8 cellular contexts compared by ENCODE assay signal in the genomic region with DNA sequence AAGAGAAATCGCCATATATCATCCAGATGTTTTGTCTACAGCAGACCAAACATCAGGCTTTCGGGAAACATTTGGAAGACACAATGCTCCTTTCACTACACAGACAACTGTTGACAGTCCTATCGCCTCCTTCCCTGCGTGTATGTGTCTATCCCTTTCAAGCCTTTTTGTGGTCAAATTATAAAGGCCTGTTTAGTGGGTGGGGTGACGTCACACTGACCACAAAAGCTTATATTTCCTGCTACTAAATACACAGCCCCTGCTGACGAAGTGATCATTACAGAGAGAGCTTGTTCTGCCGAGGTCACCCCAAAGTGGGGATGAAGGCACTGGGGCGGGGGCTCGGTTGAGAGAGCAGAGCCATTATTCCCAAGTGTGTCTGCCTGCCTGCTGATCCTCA.
DNase-seq lines count a peak whose midpoint lies in the region; ATAC-seq and TF ChIP-seq lines count a peak whose summit lies in the region.

No MANE protein-coding gene starts in this region.

- H3K36me3 Mint-ChIP-seq in activated naive CD8-positive, alpha-beta T cell treated with anti-CD3 and anti-CD28 coated beads, Interleukin-2, amount 50 U/mL, for 24 hours (ENCODE audit: low read depth) = no peaks in the 10 kb centered on the region
- H3K36me3 Mint-ChIP-seq in type B pancreatic cell = no peaks in the 10 kb centered on the region

- peak overlapping the region; percentile 77 for H3K27ac Mint-ChIP-seq in activated naive CD8-positive, alpha-beta T cell treated with anti-CD3 and anti-CD28 coated beads, Interleukin-2, amount 50 U/mL, for 24 hours
- no peak overlapping the region for H3K27ac Mint-ChIP-seq in type B pancreatic cell

- H3K4me3 Mint-ChIP-seq in activated naive CD8-positive, alpha-beta T cell treated with anti-CD3 and anti-CD28 coated beads, Interleukin-2, amount 50 U/mL, for 24 hours = no peak overlapping the region
- no peak overlapping the region for H3K4me3 Mint-ChIP-seq in type B pancreatic cell

- peaks cover 20% of the 10 kb centered on the region for H3K27me3 Mint-ChIP-seq in activated naive CD8-positive, alpha-beta T cell treated with anti-CD3 and anti-CD28 coated beads, Interleukin-2, amount 50 U/mL, for 24 hours
- H3K27me3 Mint-ChIP-seq in type B pancreatic cell = peaks cover 12% of the 10 kb centered on the region

- intact Hi-C loops in posterior vena cava (cut with DNase I) = loop anchor here (10.0 kb wide), 2 partner anchors 368 to 468 kb away; a partner anchor contains a TSS

- peaks cover 25% of the 10 kb centered on the region for H3K4me1 Mint-ChIP-seq in activated naive CD8-positive, alpha-beta T cell treated with anti-CD3 and anti-CD28 coated beads, Interleukin-2, amount 50 U/mL, for 24 hours
- H3K4me1 Mint-ChIP-seq in type B pancreatic cell (ENCODE audit: unreplicated experiment) = peaks cover 21% of the 10 kb centered on the region

- DNase-seq in GM03348 (ENCODE audit: low spot score) (peak; percentile 47), NCI-H1930 (lab: John Stamatoyannopoulos, UW) (peak; percentile 52 to 78), myocyte (ENCODE audit: low read depth) (peak; percentile 77), GM19238 (ENCODE audit: insufficient read length, low spot score) (no peak), type B pancreatic cell (ENCODE audit: extremely low spot score, unreplicated experiment) (no peak), posterior vena cava (ENCODE audit: low spot score) (no peak), omental fat pad (ENCODE audit: low spot score) (no peak)
- DNase-seq in activated naive CD8-positive, alpha-beta T cell treated with anti-CD3 and anti-CD28 coated beads, Interleukin-2, amount 50 U/mL, for 24 hours = peak; percentile 66

- TF ChIP-seq CTCF in type B pancreatic cell (conservative IDR thresholded peaks at IDR 0.05) = no peak
- no peak for TF ChIP-seq CTCF in omental fat pad (IDR thresholded peaks at IDR 0.05)

- peaks cover 5% of the 10 kb centered on the region for H3K9me3 Mint-ChIP-seq in activated naive CD8-positive, alpha-beta T cell treated with anti-CD3 and anti-CD28 coated beads, Interleukin-2, amount 50 U/mL, for 24 hours
- no peaks in the 10 kb centered on the region for H3K9me3 Mint-ChIP-seq in type B pancreatic cell

- ATAC-seq in activated naive CD8-positive, alpha-beta T cell treated with anti-CD3 and anti-CD28 coated beads, Interleukin-2, amount 50 U/mL, for 24 hours = peak; percentile 92
- no peak for ATAC-seq in omental fat pad (ENCODE audit: low FRiP score)

Comparison
In these comparisons a context has a peak if more than half of its experiments do, and no peak if none do; other contexts are left out.
1. DNase-seq: peak in GM03348 (single experiment), NCI-H1930 (2 of 2), activated naive CD8-positive, alpha-beta T cell treated with anti-CD3 and anti-CD28 coated beads, Interleukin-2, amount 50 U/mL, for 24 hours (single experiment) and myocyte (single experiment); none in GM19238 (single experiment), type B pancreatic cell (single experiment), posterior vena cava (single experiment) and omental fat pad (single experiment).